Comparison of ENCODE assay signal across 4 cellular contexts in the genomic region with DNA sequence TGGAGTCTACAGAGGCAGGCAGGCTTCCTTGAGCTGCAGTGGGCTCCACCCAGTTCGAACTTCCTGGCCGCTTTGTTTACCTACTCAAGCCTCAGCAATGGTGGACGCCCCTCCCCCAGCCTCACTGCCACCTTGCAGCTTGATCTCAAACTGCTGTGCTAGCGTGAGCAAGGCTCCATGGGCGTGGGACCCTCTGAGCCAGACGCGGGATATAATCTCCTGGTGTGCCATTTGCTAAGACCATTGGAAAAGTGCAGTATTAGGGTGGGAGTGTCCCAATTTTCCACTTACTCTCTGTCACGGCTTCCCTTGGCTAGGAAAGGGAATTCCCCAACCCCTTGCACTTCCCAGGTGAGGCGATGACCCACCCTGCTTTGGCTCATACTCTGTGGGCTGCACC. TPM values are rescaled to one million over a fixed set of nuclear protein-coding genes. Genes with fewer than 3 reads are reported as not detected.
"Had no signal": no experiment of that assay in that cellular context is flagged by ENCODE, and none has a peak within 500 bp of the region (broad histone marks: within the 10 kb centered on the region; RNA-seq: fewer than 3 reads in every experiment).

No MANE protein-coding gene starts in this region.

RNA-seq across cellular contexts. Expression of a gene that starts 24.6 kb away (rescaled TPM):
- total RNA-seq: endothelial cell of umbilical vein, fibroblast of lung, fibroblast of villous mesenchyme had no signal
- polyA plus RNA-seq: endothelial cell of umbilical vein, hepatocyte had no signal
